ENCODE assay signal across 19 cellular contexts in the genomic region with DNA sequence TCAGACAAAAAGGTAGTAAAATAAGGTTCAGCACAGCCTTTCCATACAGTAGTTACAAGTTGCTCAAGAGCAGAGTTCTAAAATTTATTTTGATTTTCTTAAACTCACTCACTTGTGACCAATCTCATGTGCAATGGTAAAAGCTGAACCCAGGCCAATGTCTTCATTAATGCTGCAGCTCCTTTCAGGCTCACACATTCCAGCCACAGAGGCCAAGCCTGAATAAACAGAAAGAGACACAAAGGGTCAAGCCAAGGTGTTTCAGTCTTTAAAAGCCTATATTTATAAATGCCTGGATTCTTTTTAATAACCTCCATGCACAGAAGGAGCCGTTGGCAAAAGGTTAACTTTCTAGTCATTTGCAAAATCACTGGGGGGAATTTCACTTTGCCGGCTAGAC.
DNase-seq lines count a peak whose midpoint lies in the region; ATAC-seq and TF ChIP-seq lines count a peak whose summit lies in the region.
"Had no signal": no experiment of that assay in that cellular context is flagged by ENCODE, and none has a peak within 500 bp of the region (broad histone marks: within the 10 kb centered on the region; RNA-seq: fewer than 3 reads in every experiment).

No MANE protein-coding gene starts in this region.

- DNase-seq in AG04450 (ENCODE audit: low read depth, low spot score) (no peak), dermis blood vessel endothelial cell (peak; percentile 45), lung microvascular endothelial cell (ENCODE audit: low read depth in 2 of 2) (peak; percentile 5 to 39), GM19238 (ENCODE audit: insufficient read length, low spot score) (no peak), NCI-H1048 (lab: John Stamatoyannopoulos, UW) (no peak)
- DNase-seq: activated T-cell treated with anti-CD3 and anti-CD28 coated beads, Interleukin-2, amount 50 U/mL, for 72 hours; CD4-positive, alpha-beta T cell; DMS153; H7; midbrain; NCI-H2171 treated with DMSO at 0.1 percent for 48 hours; stimulated activated naive B cell treated with anti-CD40 and anti-IgM and Interleukin-4, amounts not matched to agents 10 μg/mL and 1 μg/mL and 100 μg/mL, for 72 hours; thyroid gland had no signal

- TF ChIP-seq EP300 in Ishikawa (IDR thresholded peaks at IDR 0.05; ENCODE audit: borderline replicate concordance): no peak

- no peaks in the 10 kb centered on the region for H3K27me3 ChIP-seq in AG04450 (ENCODE audit: control insufficient read depth, insufficient read depth, low read length)
- H3K27me3 ChIP-seq: esophagus muscularis mucosa, thyroid gland had no signal

- no peak overlapping the region for H3K4me3 ChIP-seq in AG04450 (ENCODE audit: low read depth, low read length)
- H3K4me3 ChIP-seq: esophagus muscularis mucosa, K562, thyroid gland had no signal

- CTCF ChIA-PET in AG04450 (lab: Charles Lee): no interaction called here

- TF ChIP-seq RAD21 in Ishikawa (IDR thresholded peaks at IDR 0.05; ENCODE audit: low read depth): no peak

- H3K27ac ChIP-seq in AG04450 (ENCODE audit: low read depth, low read length): peak overlapping the region; percentile 34
- H3K27ac ChIP-seq: esophagus muscularis mucosa, thyroid gland had no signal

- ATAC-seq in GM19452 (IDR thresholded peaks at IDR 0.05; ENCODE audit: unreplicated experiment) (no peak), GM19351 (IDR thresholded peaks at IDR 0.05; ENCODE audit: unreplicated experiment) (no peak)
- ATAC-seq: activated CD4-positive, CD25-positive, alpha-beta regulatory T cell treated with anti-CD3 and anti-CD28 coated beads, Interleukin-2, amount 50 U/mL, for 24 hours; activated T-cell treated with anti-CD3 and anti-CD28 coated beads, Interleukin-2, amount 50 U/mL, for 72 hours; K562; stimulated activated naive B cell treated with anti-CD40 and anti-IgM and Interleukin-4, amounts not matched to agents 10 μg/mL and 1 μg/mL and 100 μg/mL, for 72 hours had no signal

- no peaks in the 10 kb centered on the region for H3K9me3 ChIP-seq in AG04450 (ENCODE audit: control insufficient read depth, insufficient read depth, low read length)
- H3K9me3 ChIP-seq: esophagus muscularis mucosa, thyroid gland had no signal

- POLR2A ChIA-PET in AG04450 (lab: Yijun Ruan, JAX): no interaction called here

- TF ChIP-seq CTCF in AG04450 (IDR thresholded peaks at IDR 0.05; ENCODE audit: low read depth, low read length): no peak

TF ChIP-seq in Ishikawa, 13 proteins besides CTCF, POLR2A, EP300 and RAD21:
- peak; percentile 47 for TF ChIP-seq NFIC (IDR thresholded peaks at IDR 0.05)
- peak; percentile 74 for TF ChIP-seq TEAD4 (IDR thresholded peaks at IDR 0.05)
- TF ChIP-seq EGR1 (IDR thresholded peaks at IDR 0.05): no peak
- TF ChIP-seq FOXM1 (IDR thresholded peaks at IDR 0.05; ENCODE audit: borderline replicate concordance, low read depth): peak; percentile 37; the same call in 1 of the 2 replicates
- TF ChIP-seq YY1 (IDR thresholded peaks at IDR 0.05; ENCODE audit: low read depth): no peak

Comparison
In these comparisons a context has a peak if more than half of its experiments do, and no peak if none do; other contexts are left out.
1. DNase-seq: peak in dermis blood vessel endothelial cell (single experiment) and lung microvascular endothelial cell (2 of 2); none in AG04450 (single experiment), GM19238 (single experiment) and NCI-H1048 (single experiment).